Comparison of ENCODE assay signal across 1 cellular context in the genomic region with DNA sequence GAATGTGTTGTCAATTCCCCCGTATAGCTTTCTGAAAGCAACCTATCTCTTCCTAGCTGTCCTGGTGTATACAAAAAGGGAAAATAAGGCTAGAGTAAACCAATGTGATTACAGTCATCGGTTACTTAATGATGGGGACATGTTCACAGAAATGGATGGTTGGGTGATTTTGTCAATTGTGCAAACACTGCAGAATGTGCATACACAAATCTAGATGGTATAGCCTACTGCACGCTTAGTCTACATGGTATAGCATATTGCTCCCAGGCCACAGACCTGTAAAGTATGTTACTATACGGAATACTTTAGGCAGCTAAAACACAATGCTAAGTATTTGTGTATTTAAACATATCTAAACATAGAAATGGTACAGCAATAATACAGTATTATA.
TF ChIP-seq lines count a peak whose summit lies in the region.

No MANE protein-coding gene starts in this region.

TF ChIP-seq in HepG2, 621 proteins besides CTCF, POLR2A, EP300 and RAD21:
- TF ChIP-seq, protein P1, sequence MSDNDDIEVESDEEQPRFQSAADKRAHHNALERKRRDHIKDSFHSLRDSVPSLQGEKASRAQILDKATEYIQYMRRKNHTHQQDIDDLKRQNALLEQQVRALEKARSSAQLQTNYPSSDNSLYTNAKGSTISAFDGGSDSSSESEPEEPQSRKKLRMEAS (IDR thresholded peaks at IDR 0.05) = no peak
- no peak for TF ChIP-seq GATA4 (IDR thresholded peaks at IDR 0.05; ENCODE audit: borderline replicate concordance, low read depth)
- TF ChIP-seq ZSCAN30 (CRISPR knock-in tag; IDR thresholded peaks at IDR 0.05) = no peak
- no peak for TF ChIP-seq CBX5 (CRISPR knock-in tag; IDR thresholded peaks at IDR 0.05; ENCODE audit: borderline replicate concordance)
- TF ChIP-seq ARNTL (CRISPR knock-in tag; IDR thresholded peaks at IDR 0.05) = no peak
- no peak for TF ChIP-seq ZFP36L1 (CRISPR knock-in tag; IDR thresholded peaks at IDR 0.05)
- TF ChIP-seq, protein P2, sequence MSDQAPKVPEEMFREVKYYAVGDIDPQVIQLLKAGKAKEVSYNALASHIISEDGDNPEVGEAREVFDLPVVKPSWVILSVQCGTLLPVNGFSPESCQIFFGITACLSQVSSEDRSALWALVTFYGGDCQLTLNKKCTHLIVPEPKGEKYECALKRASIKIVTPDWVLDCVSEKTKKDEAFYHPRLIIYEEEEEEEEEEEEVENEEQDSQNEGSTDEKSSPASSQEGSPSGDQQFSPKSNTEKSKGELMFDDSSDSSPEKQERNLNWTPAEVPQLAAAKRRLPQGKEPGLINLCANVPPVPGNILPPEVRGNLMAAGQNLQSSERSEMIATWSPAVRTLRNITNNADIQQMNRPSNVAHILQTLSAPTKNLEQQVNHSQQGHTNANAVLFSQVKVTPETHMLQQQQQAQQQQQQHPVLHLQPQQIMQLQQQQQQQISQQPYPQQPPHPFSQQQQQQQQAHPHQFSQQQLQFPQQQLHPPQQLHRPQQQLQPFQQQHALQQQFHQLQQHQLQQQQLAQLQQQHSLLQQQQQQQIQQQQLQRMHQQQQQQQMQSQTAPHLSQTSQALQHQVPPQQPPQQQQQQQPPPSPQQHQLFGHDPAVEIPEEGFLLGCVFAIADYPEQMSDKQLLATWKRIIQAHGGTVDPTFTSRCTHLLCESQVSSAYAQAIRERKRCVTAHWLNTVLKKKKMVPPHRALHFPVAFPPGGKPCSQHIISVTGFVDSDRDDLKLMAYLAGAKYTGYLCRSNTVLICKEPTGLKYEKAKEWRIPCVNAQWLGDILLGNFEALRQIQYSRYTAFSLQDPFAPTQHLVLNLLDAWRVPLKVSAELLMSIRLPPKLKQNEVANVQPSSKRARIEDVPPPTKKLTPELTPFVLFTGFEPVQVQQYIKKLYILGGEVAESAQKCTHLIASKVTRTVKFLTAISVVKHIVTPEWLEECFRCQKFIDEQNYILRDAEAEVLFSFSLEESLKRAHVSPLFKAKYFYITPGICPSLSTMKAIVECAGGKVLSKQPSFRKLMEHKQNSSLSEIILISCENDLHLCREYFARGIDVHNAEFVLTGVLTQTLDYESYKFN (CRISPR knock-in tag; conservative IDR thresholded peaks at IDR 0.05) = no peak
- no peak for TF ChIP-seq HDAC2 (CRISPR knock-in tag; IDR thresholded peaks at IDR 0.05)
- no peak for TF ChIP-seq FOXK2 (IDR thresholded peaks at IDR 0.05)
- no peak for TF ChIP-seq RBM39 (IDR thresholded peaks at IDR 0.05; ENCODE audit: low read depth, low read length, poor library complexity, severe bottlenecking)
- no peak for TF ChIP-seq MZF1 (CRISPR knock-in tag; IDR thresholded peaks at IDR 0.05; ENCODE audit: borderline replicate concordance)
- TF ChIP-seq, protein P3, sequence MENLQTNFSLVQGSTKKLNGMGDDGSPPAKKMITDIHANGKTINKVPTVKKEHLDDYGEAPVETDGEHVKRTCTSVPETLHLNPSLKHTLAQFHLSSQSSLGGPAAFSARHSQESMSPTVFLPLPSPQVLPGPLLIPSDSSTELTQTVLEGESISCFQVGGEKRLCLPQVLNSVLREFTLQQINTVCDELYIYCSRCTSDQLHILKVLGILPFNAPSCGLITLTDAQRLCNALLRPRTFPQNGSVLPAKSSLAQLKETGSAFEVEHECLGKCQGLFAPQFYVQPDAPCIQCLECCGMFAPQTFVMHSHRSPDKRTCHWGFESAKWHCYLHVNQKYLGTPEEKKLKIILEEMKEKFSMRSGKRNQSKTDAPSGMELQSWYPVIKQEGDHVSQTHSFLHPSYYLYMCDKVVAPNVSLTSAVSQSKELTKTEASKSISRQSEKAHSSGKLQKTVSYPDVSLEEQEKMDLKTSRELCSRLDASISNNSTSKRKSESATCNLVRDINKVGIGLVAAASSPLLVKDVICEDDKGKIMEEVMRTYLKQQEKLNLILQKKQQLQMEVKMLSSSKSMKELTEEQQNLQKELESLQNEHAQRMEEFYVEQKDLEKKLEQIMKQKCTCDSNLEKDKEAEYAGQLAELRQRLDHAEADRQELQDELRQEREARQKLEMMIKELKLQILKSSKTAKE (CRISPR knock-in tag; IDR thresholded peaks at IDR 0.05; ENCODE audit: borderline replicate concordance) = no peak
- TF ChIP-seq ZNF776 (CRISPR knock-in tag; IDR thresholded peaks at IDR 0.05) = no peak
